In the genomic region with DNA sequence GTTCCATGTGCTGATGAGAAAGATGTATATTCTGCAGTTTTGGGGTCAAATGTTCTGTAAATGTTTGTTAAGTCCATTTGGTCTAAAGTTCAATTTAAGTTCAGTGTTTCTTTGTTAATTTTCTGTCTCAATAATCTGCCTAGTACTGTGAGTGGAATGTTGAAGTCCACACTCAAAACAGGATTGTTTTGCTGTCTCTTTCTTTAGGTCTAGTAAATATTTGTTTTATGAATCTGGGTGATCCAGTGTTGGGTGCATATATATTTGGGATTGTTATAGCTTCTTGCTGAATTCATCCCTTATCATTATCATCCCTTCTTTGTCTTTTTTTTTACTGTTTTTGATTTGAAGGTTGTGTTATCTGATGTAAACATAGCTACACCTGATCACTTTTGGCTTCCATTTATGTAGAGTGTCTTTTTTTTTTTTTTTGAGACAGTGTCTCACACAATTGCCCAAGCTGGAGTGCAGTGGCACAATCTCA, we compare ENCODE assay signal across 26 cellular contexts.
"Had no signal": no experiment of that assay in that cellular context is flagged by ENCODE, and none has a peak within 500 bp of the region (broad histone marks: within the 10 kb centered on the region; RNA-seq: fewer than 3 reads in every experiment).

No MANE protein-coding gene starts in this region.

- H3K27ac ChIP-seq: colonic mucosa, epithelial cell of prostate, esophagus squamous epithelium, foreskin keratinocyte, gastroesophageal sphincter, heart left ventricle, hepatocyte, left lung, lower lobe of right lung had no signal

- FAIRE-seq: endometrium, frontal cortex, keratinocyte had no signal

- H3K36me3 ChIP-seq: colonic mucosa had no signal

- H3K4me2 ChIP-seq: hepatocyte had no signal

- H3K4me1 Mint-ChIP-seq: endodermal cell, immature natural killer cell had no signal

- H3K4me3 Mint-ChIP-seq: dendritic cell treated with granulocyte-macrophage colony-stimulating factor and Interleukin-4, amounts not matched to agents 40 ng/mL and 50 ng/mL, for 4 days; effector memory CD8-positive, alpha-beta T cell; endodermal cell; immature natural killer cell; naive thymus-derived CD4-positive, alpha-beta T cell had no signal

- H3K9me3 Mint-ChIP-seq: dendritic cell treated with granulocyte-macrophage colony-stimulating factor and Interleukin-4, amounts not matched to agents 40 ng/mL and 50 ng/mL, for 4 days; effector memory CD8-positive, alpha-beta T cell; endodermal cell; immature natural killer cell had no signal

- H3K4me3 ChIP-seq: colonic mucosa, esophagus squamous epithelium, gastroesophageal sphincter, heart left ventricle, hepatocyte, left lung, lower lobe of right lung had no signal

- H3K27ac Mint-ChIP-seq: dendritic cell treated with granulocyte-macrophage colony-stimulating factor and Interleukin-4, amounts not matched to agents 40 ng/mL and 50 ng/mL, for 4 days; endodermal cell had no signal

- H3K4me1 ChIP-seq: colonic mucosa, esophagus squamous epithelium, foreskin keratinocyte, gastroesophageal sphincter, heart left ventricle, left lung, lower lobe of right lung had no signal

- H3K27me3 Mint-ChIP-seq: dendritic cell treated with granulocyte-macrophage colony-stimulating factor and Interleukin-4, amounts not matched to agents 40 ng/mL and 50 ng/mL, for 4 days; effector memory CD8-positive, alpha-beta T cell; naive thymus-derived CD4-positive, alpha-beta T cell had no signal

- H3K27me3 ChIP-seq: colonic mucosa, esophagus squamous epithelium, foreskin keratinocyte, gastroesophageal sphincter, heart left ventricle, hepatocyte, left lung had no signal

- H3K9me3 ChIP-seq: colonic mucosa, esophagus squamous epithelium, left lung, lower lobe of right lung had no signal

- H2AFZ ChIP-seq: hepatocyte had no signal

- ATAC-seq: effector memory CD8-positive, alpha-beta T cell; esophagus mucosa; foreskin keratinocyte; gastroesophageal sphincter; heart left ventricle; left cardiac atrium; left lung; left ventricle myocardium superior; lower lobe of right lung; naive thymus-derived CD4-positive, alpha-beta T cell had no signal

- DNase-seq: colonic mucosa; cortex of kidney; effector CD8-positive, alpha-beta T cell; effector memory CD8-positive, alpha-beta T cell; endodermal cell; erythroblast; esophagus squamous epithelium; foreskin keratinocyte; heart left ventricle; hypothalamus; immature natural killer cell; left cardiac atrium; left lung; left ventricle myocardium superior; lower lobe of right lung; mesendoderm; midbrain; naive thymus-derived CD4-positive, alpha-beta T cell had no signal
